Comparison of ENCODE assay signal across 10 cellular contexts in the genomic region with DNA sequence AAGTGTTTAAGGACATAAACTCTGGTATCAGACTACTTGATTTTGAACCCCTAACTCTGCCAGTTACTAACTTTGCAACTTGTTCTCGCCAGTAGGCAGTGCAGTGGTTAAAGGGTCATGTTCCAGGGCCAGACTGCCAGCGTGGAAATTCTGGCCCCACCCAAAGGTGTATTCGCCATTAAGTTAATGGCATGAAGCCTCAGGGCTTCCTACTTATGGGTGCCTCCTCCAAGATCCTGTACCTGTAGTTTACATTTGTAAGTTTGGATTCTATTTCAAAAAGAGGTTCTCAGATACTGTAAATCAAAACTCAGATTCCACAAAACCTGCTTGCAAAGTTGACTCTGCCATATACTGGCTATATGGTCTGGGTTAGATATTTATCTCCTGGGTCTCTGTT. TPM values are rescaled to one million over a fixed set of nuclear protein-coding genes. Genes with fewer than 3 reads are reported as not detected.
"Had no signal": no experiment of that assay in that cellular context is flagged by ENCODE, and none has a peak within 500 bp of the region (broad histone marks: within the 10 kb centered on the region; RNA-seq: fewer than 3 reads in every experiment).

No MANE protein-coding gene starts in this region.

- H3K9me3 ChIP-seq: HAP-1 had no signal

- H3K4me3 Mint-ChIP-seq: GM23338, H9, HFFc6 had no signal

- H3K27ac Mint-ChIP-seq: GM23338, H9, HFFc6 had no signal

- H3K4me3 ChIP-seq: GM23248, GM23338, HAP-1 had no signal

- H3K4me1 ChIP-seq: HAP-1 had no signal

- DNase-seq: GM23248, GOT3, H7, H9, HCEC 1CT, HFFc6 had no signal

- H3K36me3 ChIP-seq: HAP-1 had no signal

- H3K27ac ChIP-seq: GM23248 had no signal

RNA-seq across cellular contexts. Expression of a gene that starts 2.8 kb away (rescaled TPM):
- total RNA-seq: GM23248, GM23338, H1, H4, H7, H9, HFFc6 had no signal

RNA-seq across cellular contexts. Expression of a gene that starts 54.2 kb away (rescaled TPM):
- total RNA-seq: GM23248, H1, H4, H7, H9, HFFc6 had no signal
